22 cellular contexts compared by ENCODE assay signal in genomic region chr3:85004147-85004546, GRCh38. TPM values are rescaled to one million over a fixed set of nuclear protein-coding genes. Genes with fewer than 3 reads are reported as not detected.
"Had no signal": no experiment of that assay in that cellular context is flagged by ENCODE, and none has a peak within 500 bp of the region (broad histone marks: within the 10 kb centered on the region; RNA-seq: fewer than 3 reads in every experiment).

No MANE protein-coding gene starts in this region.

- H3K27me3 ChIP-seq: SJCRH30 had no signal

- H3K4me3 Mint-ChIP-seq: T-helper 17 cell had no signal

- H3K4me1 ChIP-seq: SJCRH30 had no signal

- H3K9ac ChIP-seq: KMS-11 had no signal

- H3K36me3 ChIP-seq: SJCRH30 had no signal

- ATAC-seq: Panc1, PC-3, SK-N-SH treated with all-trans-retinoic acid at 6 μM for 48 hours, T-helper 17 cell had no signal

- DNase-seq: Kasumi-1, MM.1S, NCI-H1092 treated with DMSO at 0.1 percent for 48 hours, NCI-H1436, NCI-H187, NCI-H2029, NCI-H2081 treated with DMSO at 0.1 percent for 48 hours, NCI-H2227 treated with DMSO at 0.1 percent for 48 hours, NCI-H524, NCI-H526 treated with DMSO at 0.1 percent for 48 hours, NCI-H774, PC-3, SHP77, SJCRH30, T-helper 1 cell, T-helper 17 cell had no signal

- H3K4me1 Mint-ChIP-seq: T-helper 17 cell had no signal

- H3K4me3 ChIP-seq: SJCRH30 had no signal

- H3K27ac ChIP-seq: KMS-11, RWPE1, SJCRH30 had no signal

- H3K4me2 ChIP-seq: KMS-11 had no signal

- H3K27me3 Mint-ChIP-seq: T-helper 17 cell had no signal

- H3K27ac Mint-ChIP-seq: T-helper 17 cell had no signal

- H3K9me3 ChIP-seq: SJCRH30 had no signal

RNA-seq across cellular contexts. Expression of gene CADM2, which starts 45.4 kb away (rescaled TPM):
- total RNA-seq: HT1080, M059J had no signal
